ENCODE assay signal across 23 cellular contexts in the genomic region with DNA sequence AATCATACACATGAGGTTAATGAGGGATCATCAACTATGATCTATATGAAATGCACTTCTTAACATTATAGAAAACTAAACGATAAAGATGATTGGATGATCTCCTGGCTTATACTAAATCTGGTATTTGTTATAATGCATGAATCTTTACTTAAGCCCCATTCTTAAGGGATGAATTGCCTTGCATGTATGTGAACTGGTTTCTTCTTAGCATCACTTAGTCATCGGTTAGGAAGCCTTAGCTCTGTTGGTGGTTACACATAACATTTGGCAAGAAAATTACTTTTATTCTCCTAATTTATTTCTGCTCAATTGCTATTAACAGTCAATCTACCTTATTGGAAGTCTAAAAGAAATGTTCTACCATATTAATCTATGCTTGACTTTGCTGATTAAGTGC.
DNase-seq lines count a peak whose midpoint lies in the region; ATAC-seq, FAIRE-seq and TF ChIP-seq lines count a peak whose summit lies in the region.
"Had no signal": no experiment of that assay in that cellular context is flagged by ENCODE, and none has a peak within 500 bp of the region (broad histone marks: within the 10 kb centered on the region; RNA-seq: fewer than 3 reads in every experiment).

No MANE protein-coding gene starts in this region.

- H3K4me3 ChIP-seq in bronchial epithelial cell (ENCODE audit: low read depth, low read length): no peak overlapping the region
- H3K4me3 ChIP-seq: breast epithelium, GM12878, left ventricle myocardium inferior had no signal

- DNase-seq in AG20443 (ENCODE audit: low spot score) (peak; percentile 55), NCI-H226 (peak; percentile 50), bronchial epithelial cell (ENCODE audit: low read depth) (peak; percentile 14), renal cortical epithelial cell (ENCODE audit: low read depth) (peak; percentile 70), frontal cortex (ENCODE audit: low spot score in 2 of 2) (no peak), GM19238 (ENCODE audit: insufficient read length, low spot score) (no peak), NCI-H2196 treated with DMSO at 0.1 percent for 48 hours (lab: John Stamatoyannopoulos, UW; ENCODE audit: unreplicated experiment) (no peak)
- DNase-seq: activated CD4-positive, alpha-beta T cell treated with anti-CD3 and anti-CD28 coated beads for 4 hours; CD4-positive, alpha-beta memory T cell; cortex of kidney; GF-D8; left ventricle myocardium inferior; naive thymus-derived CD4-positive, alpha-beta T cell; NCI-H1930; NCI-H345; right cardiac atrium; SHP77 treated with DMSO at 0.1 percent for 48 hours; stimulated activated CD8-positive, alpha-beta memory T cell treated with anti-CD3 and anti-CD28 coated beads, Interleukin-4, amount 100 ng/mL, for 48 hours had no signal

- no peak for FAIRE-seq in bronchial epithelial cell (lab: Jason Lieb, UNC)
- FAIRE-seq in frontal cortex (lab: Jason Lieb, UNC): no peak
- FAIRE-seq: endometrium, GM12878, HTR-8/SVneo had no signal

- no peak for ATAC-seq in HG03460 (IDR thresholded peaks at IDR 0.05; ENCODE audit: unreplicated experiment)
- ATAC-seq: GM12878; naive thymus-derived CD4-positive, alpha-beta T cell; right cardiac atrium had no signal

- no peaks in the 10 kb centered on the region for H3K36me3 ChIP-seq in bronchial epithelial cell (ENCODE audit: control insufficient read depth, insufficient read depth, low read length)
- H3K36me3 ChIP-seq: breast epithelium, left ventricle myocardium inferior had no signal

- TF ChIP-seq CTCF in bronchial epithelial cell (IDR thresholded peaks at IDR 0.05; ENCODE audit: insufficient read depth, low read length, severe bottlenecking): no peak

- no peaks in the 10 kb centered on the region for H3K27me3 ChIP-seq in bronchial epithelial cell (ENCODE audit: control insufficient read depth, insufficient read depth, low read length)
- H3K27me3 ChIP-seq: breast epithelium had no signal

Comparison
In these comparisons a context has a peak if more than half of its experiments do, and no peak if none do; other contexts are left out.
1. DNase-seq: peak in AG20443 (single experiment), NCI-H226 (single experiment), bronchial epithelial cell (single experiment) and renal cortical epithelial cell (single experiment); none in frontal cortex (0 of 2), GM19238 (single experiment) and NCI-H2196 treated with DMSO at 0.1 percent for 48 hours (single experiment).